16 cellular contexts compared by ENCODE assay signal in the genomic region with DNA sequence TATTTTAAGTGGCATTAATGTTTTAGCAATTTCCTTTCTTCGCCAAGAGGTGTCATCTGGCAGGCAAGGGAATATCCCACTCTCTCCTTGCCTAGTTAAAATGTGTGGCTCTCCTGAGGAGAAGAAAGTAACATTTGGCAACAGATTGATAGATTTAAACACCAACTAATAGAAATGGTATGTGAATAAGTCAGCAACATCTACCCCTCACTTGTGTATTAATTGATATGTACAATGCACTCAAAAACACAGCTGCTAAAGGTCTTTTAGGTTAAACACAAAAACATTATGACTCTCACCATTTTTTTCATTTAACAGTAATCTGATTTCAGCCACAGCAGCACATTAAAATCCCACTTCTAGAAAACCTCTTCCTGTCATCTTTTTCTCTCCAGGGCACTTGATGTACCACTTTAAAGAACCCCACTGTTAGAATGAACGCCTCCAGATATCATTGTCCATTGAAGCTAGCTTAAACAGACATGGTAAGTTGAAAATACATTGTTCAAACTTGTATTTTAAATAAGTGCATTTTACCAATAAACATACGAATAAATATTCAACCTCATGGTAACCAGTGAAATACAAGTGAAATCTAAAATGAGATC.
A peak's percentile ranks its signal among the peaks of the same experiment; 100 is the strongest.
DNase-seq lines count a peak whose midpoint lies in the region; ATAC-seq and TF ChIP-seq lines count a peak whose summit lies in the region.
"Had no signal": no experiment of that assay in that cellular context is flagged by ENCODE, and none has a peak within 500 bp of the region (broad histone marks: within the 10 kb centered on the region; RNA-seq: fewer than 3 reads in every experiment).

No MANE protein-coding gene starts in this region.

- H3K4me3 ChIP-seq in AG10803 (ENCODE audit: low read length): no peak overlapping the region
- H3K4me3 ChIP-seq: GM23248, SJCRH30 had no signal

- DNase-seq in AG10803 (ENCODE audit: low read depth) (peak; percentile 30), EH (ENCODE audit: low read depth) (peak; percentile 13), RPMI7951 (ENCODE audit: low read depth) (peak; percentile 6), myocyte (ENCODE audit: low read depth) (peak; percentile 14)
- DNase-seq in stimulated activated effector memory CD8-positive, alpha-beta T cell treated with anti-CD3 and anti-CD28 coated beads, Interleukin-12 subunit alpha, Interleukin-12 subunit beta, amount 100 ng/mL, for 72 hours (ENCODE audit: low spot score in 2 of 2): no peak
- no peak for DNase-seq in stimulated activated CD8-positive, alpha-beta memory T cell treated with anti-CD3 and anti-CD28 coated beads, Interleukin-4, amount 100 ng/mL, for 48 hours
- DNase-seq: GF-D8, GM23248, HCEC 1CT, NCI-H1436 treated with DMSO at 0.1 percent for 48 hours, NCI-H2029 treated with DMSO at 0.1 percent for 48 hours, NCI-H526, PC-3, SJCRH30, SW 1271 had no signal

- H3K27ac Mint-ChIP-seq in stimulated activated effector memory CD8-positive, alpha-beta T cell treated with anti-CD3 and anti-CD28 coated beads, Interleukin-12 subunit alpha, Interleukin-12 subunit beta, amount 100 ng/mL, for 72 hours: no peak overlapping the region

- H3K4me3 Mint-ChIP-seq in stimulated activated effector memory CD8-positive, alpha-beta T cell treated with anti-CD3 and anti-CD28 coated beads, Interleukin-12 subunit alpha, Interleukin-12 subunit beta, amount 100 ng/mL, for 72 hours: no peak overlapping the region

- H3K4me1 Mint-ChIP-seq in stimulated activated effector memory CD8-positive, alpha-beta T cell treated with anti-CD3 and anti-CD28 coated beads, Interleukin-12 subunit alpha, Interleukin-12 subunit beta, amount 100 ng/mL, for 72 hours: no peaks in the 10 kb centered on the region

- H3K36me3 Mint-ChIP-seq in stimulated activated effector memory CD8-positive, alpha-beta T cell treated with anti-CD3 and anti-CD28 coated beads, Interleukin-12 subunit alpha, Interleukin-12 subunit beta, amount 100 ng/mL, for 72 hours: no peaks in the 10 kb centered on the region

- no peak for TF ChIP-seq CTCF in AG10803 (conservative IDR thresholded peaks at IDR 0.05; ENCODE audit: low read length)

- no peak for ATAC-seq in HG02840 (IDR thresholded peaks at IDR 0.05; ENCODE audit: low FRiP score, unreplicated experiment)
- no peak for ATAC-seq in stimulated activated effector memory CD8-positive, alpha-beta T cell treated with anti-CD3 and anti-CD28 coated beads, Interleukin-12 subunit alpha, Interleukin-12 subunit beta, amount 100 ng/mL, for 72 hours
- ATAC-seq: PC-3 had no signal

- H3K9me3 Mint-ChIP-seq in stimulated activated effector memory CD8-positive, alpha-beta T cell treated with anti-CD3 and anti-CD28 coated beads, Interleukin-12 subunit alpha, Interleukin-12 subunit beta, amount 100 ng/mL, for 72 hours: peaks cover 12% of the 10 kb centered on the region

Comparison
In these comparisons a context has a peak if more than half of its experiments do, and no peak if none do; other contexts are left out.
1. DNase-seq: peak in AG10803 (single experiment), EH (single experiment), RPMI7951 (single experiment) and myocyte (single experiment); none in stimulated activated effector memory CD8-positive, alpha-beta T cell treated with anti-CD3 and anti-CD28 coated beads, Interleukin-12 subunit alpha, Interleukin-12 subunit beta, amount 100 ng/mL, for 72 hours (0 of 2) and stimulated activated CD8-positive, alpha-beta memory T cell treated with anti-CD3 and anti-CD28 coated beads, Interleukin-4, amount 100 ng/mL, for 48 hours (single experiment).